ENCODE assay signal across 8 cellular contexts in the genomic region with DNA sequence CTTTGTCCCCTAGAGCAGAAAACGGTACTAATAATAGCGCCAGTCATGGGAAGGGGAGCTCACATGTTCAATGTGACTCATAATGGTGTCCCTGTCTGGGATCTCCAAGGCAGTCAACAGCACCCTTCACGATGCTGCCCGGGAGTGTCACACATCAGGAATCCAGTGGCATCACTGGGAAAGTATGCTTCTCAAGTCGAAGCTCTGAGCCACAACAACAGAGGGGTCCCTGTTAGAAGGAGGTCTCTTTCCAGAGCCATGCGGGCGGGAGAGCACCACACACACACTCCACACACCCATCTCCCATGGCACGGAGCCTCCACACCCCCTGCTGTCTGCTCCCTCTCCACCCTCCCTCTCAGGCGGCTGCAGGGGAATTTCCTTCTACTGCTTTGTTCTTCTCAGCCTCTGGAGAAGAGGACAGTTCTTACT.
DNase-seq lines count a peak whose midpoint lies in the region; ATAC-seq, FAIRE-seq and TF ChIP-seq lines count a peak whose summit lies in the region.

No MANE protein-coding gene starts in this region.

- no peak overlapping the region for H2AFZ ChIP-seq in endothelial cell of umbilical vein (ENCODE audit: low read depth, low read length)

- peaks cover 6% of the 10 kb centered on the region for H3K27me3 Mint-ChIP-seq in neural crest cell (ENCODE audit: low read depth)

- no peaks in the 10 kb centered on the region for H3K9me3 ChIP-seq in endothelial cell of umbilical vein (replicated peaks; ENCODE audit: control insufficient read depth, insufficient read depth, low read length)

- CTCF ChIA-PET in endothelial cell of umbilical vein (lab: Charles Lee), result interaction anchor here (0.6 to 0.8 kb wide), 2 partner anchors 163 to 177 kb away, joined by 3 to 4 read pairs; no protein-coding TSS in a partner anchor

- H3K27ac ChIP-seq in endothelial cell of umbilical vein (ENCODE audit: insufficient read depth, low read depth, low read length), result peak overlapping the region; percentile 3

- H3K4me3 Mint-ChIP-seq in neural crest cell, result peak overlapping the region; percentile 5

- H3K4me1 Mint-ChIP-seq in neural crest cell, result peaks cover 29% of the 10 kb centered on the region

- peak overlapping the region; percentile 89 for H3K27ac Mint-ChIP-seq in neural crest cell (ENCODE audit: unreplicated experiment)

- H3K4me1 ChIP-seq in endothelial cell of umbilical vein (ENCODE audit: control insufficient read depth, extremely low read depth, insufficient read depth, low read length), result peaks cover 8% of the 10 kb centered on the region

- BruUV-seq in endothelial cell of umbilical vein (replicated peaks; lab: Mats Ljungman, UMichigan), result no TSS peak

- no peak overlapping the region for H3K4me3 ChIP-seq in endothelial cell of umbilical vein (replicated peaks in 1 of 3; ENCODE audit: insufficient read depth in 1 of 3, low read depth in 1 of 3, low read length in 3 of 3)

- H3K9ac ChIP-seq in endothelial cell of umbilical vein (replicated peaks; ENCODE audit: extremely low read depth, insufficient read depth, low read length), result no peak overlapping the region

- H3K79me2 ChIP-seq in endothelial cell of umbilical vein (ENCODE audit: control insufficient read depth, insufficient read depth, low read length), result peaks cover 43% of the 10 kb centered on the region

- H3K27me3 ChIP-seq in endothelial cell of umbilical vein (ENCODE audit: control insufficient read depth in 2 of 2, insufficient read depth in 2 of 2, low read length in 2 of 2), result no peaks in the 10 kb centered on the region

- H3K9me3 Mint-ChIP-seq in neural crest cell, result no peaks in the 10 kb centered on the region

- H3K4me2 ChIP-seq in endothelial cell of umbilical vein (ENCODE audit: insufficient read depth, low read length), result no peak overlapping the region

- FAIRE-seq in endothelial cell of umbilical vein (lab: Jason Lieb, UNC), result no peak

- no peak for TF ChIP-seq POLR2A in endothelial cell of umbilical vein (IDR thresholded peaks at IDR 0.05; ENCODE audit: low read depth, low read length)

- H3K36me3 ChIP-seq in endothelial cell of umbilical vein (ENCODE audit: control insufficient read depth in 2 of 2, extremely low read depth in 1 of 2, insufficient read depth in 2 of 2, low read length in 2 of 2), result peaks cover 15 to 24% of the 10 kb centered on the region in 2 experiments

- H3K9me1 ChIP-seq in endothelial cell of umbilical vein (replicated peaks; ENCODE audit: control insufficient read depth, extremely low read depth, insufficient read depth, low read length), result no peaks in the 10 kb centered on the region

- ATAC-seq in GM21723 (IDR thresholded peaks at IDR 0.05; ENCODE audit: unreplicated experiment), result no peak

- intact Hi-C loops in endothelial cell of umbilical vein (cut with micrococcal nuclease), result no loop called here

- H3K36me3 Mint-ChIP-seq in neural crest cell (ENCODE audit: low read depth), result peaks cover 4% of the 10 kb centered on the region

- dilution Hi-C loops in endothelial cell of umbilical vein (cut with MboI; ENCODE audit: extremely low pct_ligation_motif_present, low sequenced_read_pairs), result no loop called here

- POLR2A ChIA-PET in endothelial cell of umbilical vein (lab: Charles Lee), result no interaction called here

- H4K20me1 ChIP-seq in endothelial cell of umbilical vein (replicated peaks; ENCODE audit: control insufficient read depth, extremely low read depth, insufficient read depth, low read length), result no peaks in the 10 kb centered on the region

- TF ChIP-seq CTCF in endothelial cell of umbilical vein (IDR thresholded peaks at IDR 0.05; ENCODE audit: extremely low read depth in 1 of 2, insufficient read depth in 1 of 2, low read depth in 1 of 2, low read length in 2 of 2) (no peak), neural crest cell (conservative IDR thresholded peaks at IDR 0.05) (no peak), GM20000 (IDR thresholded peaks at IDR 0.05; ENCODE audit: extremely low read depth, missing control alignments) (no peak)

- DNase-seq in GM03348 (ENCODE audit: low spot score), result peak; percentile 89
- DNase-seq in T follicular helper cell (ENCODE audit: low read depth), result peak; percentile 55
- DNase-seq in endothelial cell of umbilical vein (ENCODE audit: low read depth, low spot score), result no peak
- peak; percentile 21 for DNase-seq in neural crest cell (ENCODE audit: low read depth, low spot score)
- DNase-seq in NCI-H524 treated with DMSO at 0.1 percent for 48 hours (lab: John Stamatoyannopoulos, UW), result no peak
- DNase-seq in GM20000 (ENCODE audit: low spot score), result no peak
- DNase-seq in activated CD4-positive, CD25-positive, alpha-beta regulatory T cell treated with anti-CD3 and anti-CD28 coated beads, Interleukin-2, amount 50 U/mL, for 72 hours, result no peak

TF ChIP-seq in endothelial cell of umbilical vein, 7 proteins besides CTCF, POLR2A, EP300 and RAD21:
- TF ChIP-seq EZH2 (IDR thresholded peaks at IDR 0.05; ENCODE audit: borderline replicate concordance, low read depth, low read length, severe bottlenecking), result no peak
- TF ChIP-seq JUN (IDR thresholded peaks at IDR 0.05; ENCODE audit: borderline replicate concordance, insufficient read depth, insufficient read length, low read depth), result peak; percentile 13

Comparison
In these comparisons a context has a peak if more than half of its experiments do, and no peak if none do; other contexts are left out.
1. DNase-seq: peak in GM03348 (single experiment), T follicular helper cell (single experiment) and neural crest cell (single experiment); none in endothelial cell of umbilical vein (single experiment), NCI-H524 treated with DMSO at 0.1 percent for 48 hours (single experiment), GM20000 (single experiment) and activated CD4-positive, CD25-positive, alpha-beta regulatory T cell treated with anti-CD3 and anti-CD28 coated beads, Interleukin-2, amount 50 U/mL, for 72 hours (single experiment).